8 cellular contexts compared by ENCODE assay signal in genomic region chr1:14970115-14970798, GRCh38.
DNase-seq lines count a peak whose midpoint lies in the region; ATAC-seq and TF ChIP-seq lines count a peak whose summit lies in the region.

No MANE protein-coding gene starts in this region.

- 71 to 76% (median 75%) methylated on average over 16 of the region's 16 CpGs for WGBS in heart left ventricle, 4 donors

- DNase-seq in heart left ventricle (peak in 2 of 5 donors; percentile 57 to 67), Right ventricle myocardium superior (no peak), iPS-NIHi11 (ENCODE audit: low spot score) (peak; percentile 72), retina (no peak)
- DNase-seq in activated naive CD8-positive, alpha-beta T cell treated with anti-CD3 and anti-CD28 coated beads for 36 hours = peak; percentile 42
- peak; percentile 3 to 32 for DNase-seq in stimulated activated CD4-positive, alpha-beta T cell treated with anti-CD3 and anti-CD28 coated beads, Interleukin-4, amount 100 ng/mL, for 4 hours
- DNase-seq in activated CD4-positive, CD25-positive, alpha-beta regulatory T cell treated with anti-CD3 and anti-CD28 coated beads, Interleukin-2, amount 50 U/mL, for 72 hours = no peak

- no peak for TF ChIP-seq CTCF in heart left ventricle (IDR thresholded peaks at IDR 0.05)

- H3K4me3 Mint-ChIP-seq in activated naive CD8-positive, alpha-beta T cell treated with anti-CD3 and anti-CD28 coated beads for 36 hours = no peak overlapping the region

- H3K4me1 ChIP-seq in heart left ventricle = peaks cover 0 to 28% (median 14%) of the 10 kb centered on the region in 12 donors

- intact Hi-C loops in heart left ventricle (cut with DNase I) (loop anchor here in 1 of 10 donors (5.0 kb wide), 1 partner anchor 57 kb away; no protein-coding TSS in a partner anchor), Right ventricle myocardium superior (cut with DNase I) (no loop called here)

- H3K9me3 ChIP-seq in heart left ventricle = peaks cover 0 to 12% (median 0%) of the 10 kb centered on the region in 12 donors

- peaks cover 12% of the 10 kb centered on the region for H3K4me1 Mint-ChIP-seq in activated naive CD8-positive, alpha-beta T cell treated with anti-CD3 and anti-CD28 coated beads for 36 hours

- no peaks in the 10 kb centered on the region for H3K27me3 ChIP-seq in heart left ventricle

- peaks cover 6% of the 10 kb centered on the region for H3K9me3 Mint-ChIP-seq in activated naive CD8-positive, alpha-beta T cell treated with anti-CD3 and anti-CD28 coated beads for 36 hours

- H3K36me3 ChIP-seq in heart left ventricle = no peaks in the 10 kb centered on the region

- ATAC-seq in heart left ventricle = peak in 3 of 4 donors; percentile 21 to 58 (median 29)
- no peak for ATAC-seq in Right ventricle myocardium superior (ENCODE audit: poor library complexity)
- no peak for ATAC-seq in GM21737 (IDR thresholded peaks at IDR 0.05; ENCODE audit: unreplicated experiment)

- no peak for TF ChIP-seq POLR2A in heart left ventricle (IDR thresholded peaks at IDR 0.05)

- no peak overlapping the region for H3K27ac Mint-ChIP-seq in activated naive CD8-positive, alpha-beta T cell treated with anti-CD3 and anti-CD28 coated beads for 36 hours

- H3K27ac ChIP-seq in heart left ventricle = no peak overlapping the region

- H3K4me3 ChIP-seq in heart left ventricle = no peak overlapping the region

- no peaks in the 10 kb centered on the region for H3K36me3 Mint-ChIP-seq in activated naive CD8-positive, alpha-beta T cell treated with anti-CD3 and anti-CD28 coated beads for 36 hours

- H3K27me3 Mint-ChIP-seq in activated naive CD8-positive, alpha-beta T cell treated with anti-CD3 and anti-CD28 coated beads for 36 hours = peaks cover 3% of the 10 kb centered on the region

Comparison
In these comparisons a context has a peak if more than half of its experiments do, and no peak if none do; other contexts are left out.
1. ATAC-seq: peak in heart left ventricle (3 of 4); none in Right ventricle myocardium superior (single experiment) and GM21737 (single experiment).
2. DNase-seq: peak in activated naive CD8-positive, alpha-beta T cell treated with anti-CD3 and anti-CD28 coated beads for 36 hours (single experiment), iPS-NIHi11 (single experiment) and stimulated activated CD4-positive, alpha-beta T cell treated with anti-CD3 and anti-CD28 coated beads, Interleukin-4, amount 100 ng/mL, for 4 hours (2 of 2); none in Right ventricle myocardium superior (single experiment), activated CD4-positive, CD25-positive, alpha-beta regulatory T cell treated with anti-CD3 and anti-CD28 coated beads, Interleukin-2, amount 50 U/mL, for 72 hours (single experiment) and retina (single experiment).